19 cellular contexts compared by ENCODE assay signal in genomic region chr13:66222127-66222526, GRCh38.
DNase-seq lines count a peak whose midpoint lies in the region; ATAC-seq and TF ChIP-seq lines count a peak whose summit lies in the region.
"Had no signal": no experiment of that assay in that cellular context is flagged by ENCODE, and none has a peak within 500 bp of the region (broad histone marks: within the 10 kb centered on the region; RNA-seq: fewer than 3 reads in every experiment).

No MANE protein-coding gene starts in this region.

- ATAC-seq in HG02852 (IDR thresholded peaks at IDR 0.05; ENCODE audit: unreplicated experiment) (peak; percentile 49), HG02840 (IDR thresholded peaks at IDR 0.05; ENCODE audit: low FRiP score, unreplicated experiment) (no peak)
- ATAC-seq: CD8-positive, alpha-beta T cell; PC-3 had no signal

- H3K4me3 Mint-ChIP-seq in nephron progenitor cell (no peak overlapping the region), Caco-2 (ENCODE audit: unreplicated experiment) (no peak overlapping the region)
- H3K4me3 Mint-ChIP-seq: CD8-positive, alpha-beta T cell; T-helper 2 cell treated with Interferon-gamma antibody and Interleukin-4, amounts not matched to agents 5 μg/mL and 100 μg/mL, for 36 hours had no signal

- DNase-seq in NOMO-1 (lab: John Stamatoyannopoulos, UW; ENCODE audit: unreplicated experiment in 2 of 2) (peak; percentile 5 to 27), NOMO-1 treated with dmso at 0.1 percent for 144 hours (lab: John Stamatoyannopoulos, UW; ENCODE audit: unreplicated experiment) (no peak), NOMO-1 treated with DMSO at 0.1 percent for 48 hours (lab: John Stamatoyannopoulos, UW; ENCODE audit: unreplicated experiment) (peak; percentile 23), nephron progenitor cell (no peak), SW 1271 (lab: John Stamatoyannopoulos, UW) (no peak), Caco-2 (no peak)
- DNase-seq: 8988T; CD8-positive, alpha-beta T cell; DMS79 treated with DMSO at 0.1 percent for 48 hours; GOT3; NCI-H1092 treated with DMSO at 0.1 percent for 48 hours; NCI-H1694; NCI-H2227 treated with DMSO at 0.1 percent for 48 hours; NCI-H524; PC-3 had no signal

- H3K4me1 Mint-ChIP-seq in nephron progenitor cell (peaks cover 48% of the 10 kb centered on the region), Caco-2 (ENCODE audit: low read depth, unreplicated experiment) (no peaks in the 10 kb centered on the region)

- H3K27me3 Mint-ChIP-seq in nephron progenitor cell (ENCODE audit: low read depth, poor library complexity) (no peaks in the 10 kb centered on the region), Caco-2 (ENCODE audit: insufficient read depth, unreplicated experiment) (peaks cover 3% of the 10 kb centered on the region)

- H3K27ac Mint-ChIP-seq in nephron progenitor cell (peak overlapping the region; percentile 37), Caco-2 (ENCODE audit: unreplicated experiment) (no peak overlapping the region)
- H3K27ac Mint-ChIP-seq: CD8-positive, alpha-beta T cell; T-helper 2 cell treated with Interferon-gamma antibody and Interleukin-4, amounts not matched to agents 5 μg/mL and 100 μg/mL, for 36 hours had no signal

- no TSS peak for BruUV-seq in Caco-2 (replicated peaks; lab: Mats Ljungman, UMichigan)

- no peaks in the 10 kb centered on the region for H3K9me3 ChIP-seq in Caco-2
- H3K9me3 ChIP-seq: BLaER1 had no signal

- intact Hi-C loops in Caco-2 (cut with micrococcal nuclease; ENCODE audit: unreplicated experiment): no loop called here

- H3K36me3 ChIP-seq in Caco-2 (ENCODE audit: control insufficient read depth, insufficient read depth, low read length): no peaks in the 10 kb centered on the region
- H3K36me3 ChIP-seq: BLaER1 had no signal

- no peak overlapping the region for H3K4me3 ChIP-seq in Caco-2 (ENCODE audit: low read depth, low read length)
- H3K4me3 ChIP-seq: BLaER1 had no signal

- no peaks in the 10 kb centered on the region for H3K4me1 ChIP-seq in Caco-2
- H3K4me1 ChIP-seq: BLaER1 had no signal

- no peaks in the 10 kb centered on the region for H3K36me3 Mint-ChIP-seq in nephron progenitor cell (ENCODE audit: low read depth)
- H3K36me3 Mint-ChIP-seq in Caco-2 (ENCODE audit: insufficient read depth, unreplicated experiment): no peaks in the 10 kb centered on the region
- H3K36me3 Mint-ChIP-seq: CD8-positive, alpha-beta T cell had no signal

- POLR2A ChIA-PET in Caco-2 (lab: Charles Lee): no interaction called here

- CTCF ChIA-PET in Caco-2 (lab: Charles Lee): no interaction called here

- TF ChIP-seq CTCF in nephron progenitor cell (IDR thresholded peaks at IDR 0.05): no peak
- TF ChIP-seq CTCF in Caco-2 (IDR thresholded peaks at IDR 0.05; ENCODE audit: insufficient read depth in 1 of 2, low read depth in 1 of 2, low read length in 1 of 2, severe bottlenecking in 1 of 2, unreplicated experiment in 1 of 2): no peak

- H3K9me3 Mint-ChIP-seq in nephron progenitor cell (no peaks in the 10 kb centered on the region), Caco-2 (ENCODE audit: unreplicated experiment) (no peaks in the 10 kb centered on the region)

- H3K27me3 ChIP-seq in Caco-2 (replicated peaks; ENCODE audit: control insufficient read depth, insufficient read depth, low read length): no peaks in the 10 kb centered on the region
- H3K27me3 ChIP-seq: BLaER1 had no signal

Comparison
In these comparisons a context has a peak if more than half of its experiments do, and no peak if none do; other contexts are left out.
1. DNase-seq: peak in NOMO-1 (2 of 2) and NOMO-1 treated with DMSO at 0.1 percent for 48 hours (single experiment); none in NOMO-1 treated with dmso at 0.1 percent for 144 hours (single experiment), nephron progenitor cell (single experiment), SW 1271 (0 of 2) and Caco-2 (0 of 2).